In the genomic region with DNA sequence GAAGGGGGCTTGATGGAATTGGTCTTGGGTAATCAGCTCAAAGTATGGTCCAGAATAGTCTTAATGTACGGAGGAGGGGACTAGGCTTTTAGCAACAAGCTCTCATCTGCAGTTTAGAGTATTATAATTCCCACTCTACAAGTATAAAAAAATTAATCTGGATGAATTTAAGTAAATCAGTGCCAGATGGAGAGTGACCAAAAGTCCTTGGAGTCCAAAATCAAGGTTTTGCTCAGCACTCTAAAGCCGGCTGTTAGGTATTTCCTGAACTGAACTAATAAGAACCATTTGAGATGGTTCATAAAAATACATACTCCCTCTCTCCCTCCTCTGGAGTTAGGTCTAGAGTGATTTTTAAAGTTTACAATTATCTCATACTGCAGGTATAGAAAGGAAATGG, we compare ENCODE assay signal across 26 cellular contexts. TPM values are rescaled to one million over a fixed set of nuclear protein-coding genes. Genes with fewer than 3 reads are reported as not detected.
"Had no signal": no experiment of that assay in that cellular context is flagged by ENCODE, and none has a peak within 500 bp of the region (broad histone marks: within the 10 kb centered on the region; RNA-seq: fewer than 3 reads in every experiment).

No MANE protein-coding gene starts in this region.

- DNase-seq: activated CD4-positive, alpha-beta T cell treated with anti-CD3 and anti-CD28 coated beads for 48 hours; activated CD4-positive, alpha-beta T cell treated with anti-CD3 and anti-CD28 coated beads, Interleukin-2, amount 50 U/mL, for 4 hours; activated CD4-positive, CD25-positive, alpha-beta regulatory T cell treated with anti-CD3 and anti-CD28 coated beads, Interleukin-2, amount 50 U/mL, for 72 hours; activated CD8-positive, alpha-beta memory T cell treated with anti-CD3 and anti-CD28 coated beads, Interleukin-2, amount 50 U/mL, for 48 hours; activated CD8-positive, alpha-beta T cell treated with anti-CD3 and anti-CD28 coated beads, Interleukin-2, amount 10 ng/mL, durations not matched to agents 7 days and 5 days; activated naive CD4-positive, alpha-beta T cell treated with anti-CD3 and anti-CD28 coated beads, Interleukin-2, amount 50 U/mL, for 16 hours; activated naive CD8-positive, alpha-beta T cell treated with anti-CD3 and anti-CD28 coated beads, Interleukin-2, amount 10 ng/mL, durations not matched to agents 7 days and 5 days; activated T-cell treated with anti-CD3 and anti-CD28 coated beads, Interleukin-2, amount 50 U/mL, for 1 hour; adrenal gland; anterior cingulate cortex; central memory CD4-positive, alpha-beta T cell; Kasumi-1; KBM-7; NCI-H1417; NCI-H2029; NCI-H2107; NCI-H2171 treated with DMSO at 0.1 percent for 48 hours; NCI-H226; NCI-H69; NK-92 treated with Interleukin-12 subunit alpha and Interleukin-12 subunit beta, amount 100 ng/mL, for 24 hours; Peyer's patch; SHP77 treated with DMSO at 0.1 percent for 48 hours had no signal

- ATAC-seq: activated CD8-positive, alpha-beta T cell treated with anti-CD3 and anti-CD28 coated beads, Interleukin-2, amount 10 ng/mL, durations not matched to agents 7 days and 5 days; WTC11 had no signal

RNA-seq across cellular contexts. Expression of a gene that starts 32.5 kb away (rescaled TPM):
- total RNA-seq: activated CD8-positive, alpha-beta T cell treated with anti-CD3 and anti-CD28 coated beads, Interleukin-2, amount 10 ng/mL, durations not matched to agents 7 days and 5 days; activated naive CD8-positive, alpha-beta T cell treated with anti-CD3 and anti-CD28 coated beads, Interleukin-2, amount 10 ng/mL, durations not matched to agents 7 days and 5 days; adrenal gland; breast epithelium; NCI-H460; Peyer's patch; SK-MEL-5; WTC11 had no signal
- polyA plus RNA-seq: adrenal gland had no signal
